ENCODE assay signal across 8 cellular contexts in the genomic region with DNA sequence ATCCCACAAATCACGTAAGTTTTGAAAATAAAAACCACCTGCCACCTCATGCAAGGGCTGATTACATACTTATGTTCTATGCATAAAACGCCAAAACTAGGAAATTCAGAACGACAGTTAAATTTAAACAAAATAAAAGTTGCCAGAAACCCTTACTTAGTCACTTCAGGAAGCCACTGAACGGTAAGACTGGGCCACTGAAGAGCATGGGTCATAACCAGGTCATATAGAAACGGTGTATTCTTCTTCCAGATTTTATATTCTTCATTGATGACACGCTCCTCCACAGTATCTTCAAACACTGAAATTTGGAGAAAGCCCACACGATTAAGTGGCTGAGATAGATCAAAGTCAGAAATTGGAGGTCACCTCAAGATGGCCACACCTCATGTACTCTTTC. TPM values are rescaled to one million over a fixed set of nuclear protein-coding genes. Genes with fewer than 3 reads are reported as not detected.
A peak's percentile ranks its signal among the peaks of the same experiment; 100 is the strongest.
DNase-seq lines count a peak whose midpoint lies in the region; ATAC-seq lines count a peak whose summit lies in the region.

No MANE protein-coding gene starts in this region.

- H3K9me3 Mint-ChIP-seq in activated CD8-positive, alpha-beta memory T cell treated with anti-CD3 and anti-CD28 coated beads, Interleukin-2, amount 10 ng/mL, durations not matched to agents 7 days and 5 days (ENCODE audit: low read depth): no peaks in the 10 kb centered on the region
- no peaks in the 10 kb centered on the region for H3K9me3 Mint-ChIP-seq in activated naive CD8-positive, alpha-beta T cell (ENCODE audit: low read depth)

- H3K27me3 ChIP-seq in thymus (ENCODE audit: control insufficient read depth, insufficient read depth): no peaks in the 10 kb centered on the region

- 6% methylated on average over 7 of the region's 7 CpGs for WGBS in thymus

- H3K27ac Mint-ChIP-seq in activated CD8-positive, alpha-beta memory T cell treated with anti-CD3 and anti-CD28 coated beads, Interleukin-2, amount 10 ng/mL, durations not matched to agents 7 days and 5 days: peak overlapping the region; percentile 94
- peak overlapping the region; percentile 96 for H3K27ac Mint-ChIP-seq in activated naive CD8-positive, alpha-beta T cell

- ATAC-seq in activated CD8-positive, alpha-beta memory T cell treated with anti-CD3 and anti-CD28 coated beads, Interleukin-2, amount 10 ng/mL, durations not matched to agents 7 days and 5 days: no peak
- no peak for ATAC-seq in HG03442 (IDR thresholded peaks at IDR 0.05; ENCODE audit: unreplicated experiment)
- no peak for ATAC-seq in GM19035 (IDR thresholded peaks at IDR 0.05; ENCODE audit: unreplicated experiment)

- H3K27ac ChIP-seq in thymus (ENCODE audit: low read depth): no peak overlapping the region

- H3K4me3 Mint-ChIP-seq in activated CD8-positive, alpha-beta memory T cell treated with anti-CD3 and anti-CD28 coated beads, Interleukin-2, amount 10 ng/mL, durations not matched to agents 7 days and 5 days: peak overlapping the region; percentile 97
- peak overlapping the region; percentile 98 for H3K4me3 Mint-ChIP-seq in activated naive CD8-positive, alpha-beta T cell

- H3K27me3 Mint-ChIP-seq in activated CD8-positive, alpha-beta memory T cell treated with anti-CD3 and anti-CD28 coated beads, Interleukin-2, amount 10 ng/mL, durations not matched to agents 7 days and 5 days: no peaks in the 10 kb centered on the region
- no peaks in the 10 kb centered on the region for H3K27me3 Mint-ChIP-seq in activated naive CD8-positive, alpha-beta T cell

- no peaks in the 10 kb centered on the region for H3K9me3 ChIP-seq in thymus (ENCODE audit: control insufficient read depth)

- peaks cover 20% of the 10 kb centered on the region for H3K36me3 Mint-ChIP-seq in activated CD8-positive, alpha-beta memory T cell treated with anti-CD3 and anti-CD28 coated beads, Interleukin-2, amount 10 ng/mL, durations not matched to agents 7 days and 5 days
- no peaks in the 10 kb centered on the region for H3K36me3 Mint-ChIP-seq in activated naive CD8-positive, alpha-beta T cell

- peaks cover 6% of the 10 kb centered on the region for H3K4me1 ChIP-seq in thymus (ENCODE audit: control insufficient read depth, insufficient read depth, low read length)

- peaks cover 39% of the 10 kb centered on the region for H3K4me1 Mint-ChIP-seq in activated CD8-positive, alpha-beta memory T cell treated with anti-CD3 and anti-CD28 coated beads, Interleukin-2, amount 10 ng/mL, durations not matched to agents 7 days and 5 days
- peaks cover 34% of the 10 kb centered on the region for H3K4me1 Mint-ChIP-seq in activated naive CD8-positive, alpha-beta T cell (ENCODE audit: low read depth)

- peak overlapping the region; percentile 71 for H3K4me3 ChIP-seq in thymus (ENCODE audit: low read length)

- CTCF ChIA-PET in activated CD8-positive, alpha-beta memory T cell treated with anti-CD3 and anti-CD28 coated beads, Interleukin-2, amount 10 ng/mL, durations not matched to agents 7 days and 5 days (lab: Charles Lee): interaction anchor here (0.7 kb wide), 1 partner anchor 43 kb away, joined by 3 read pairs; no protein-coding TSS in a partner anchor

- H3K36me3 ChIP-seq in thymus (ENCODE audit: control insufficient read depth, insufficient read depth): no peaks in the 10 kb centered on the region

- DNase-seq in activated CD8-positive, alpha-beta memory T cell treated with anti-CD3 and anti-CD28 coated beads, Interleukin-2, amount 10 ng/mL, durations not matched to agents 7 days and 5 days: no peak
- DNase-seq in activated CD8-positive, alpha-beta memory T cell treated with anti-CD3 and anti-CD28 coated beads, Interleukin-2, amount 50 U/mL, for 4 hours: no peak
- DNase-seq in kidney tubule cell (ENCODE audit: low spot score) (peak; percentile 19), GM19240 (ENCODE audit: insufficient read length, low spot score) (no peak)

RNA-seq across cellular contexts. Expression of a gene that starts 1.2 kb away (rescaled TPM):
- total RNA-seq in activated CD8-positive, alpha-beta memory T cell treated with anti-CD3 and anti-CD28 coated beads, Interleukin-2, amount 10 ng/mL, durations not matched to agents 7 days and 5 days: 100 to 1,000 TPM; 178 to 193 TPM
- polyA plus RNA-seq in thymus: 167 TPM
